In the genomic region with DNA sequence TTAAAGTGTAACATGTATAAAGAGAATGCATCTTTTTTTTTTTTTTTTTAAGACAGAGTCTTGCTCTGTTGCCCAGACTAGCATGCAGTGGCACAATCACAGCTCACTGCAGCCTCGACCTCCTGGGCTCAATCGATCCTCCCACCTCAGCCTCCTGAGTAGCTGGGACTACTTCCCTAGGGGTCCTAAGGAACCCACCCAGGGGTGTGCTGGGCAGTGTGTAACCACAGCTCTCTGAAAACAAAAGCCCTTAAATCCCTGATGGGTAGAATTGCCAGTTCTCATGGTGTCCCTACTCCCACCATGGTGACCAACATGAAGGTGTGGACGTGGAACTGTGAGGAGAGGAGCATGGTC, we compare ENCODE assay signal across 8 cellular contexts.
DNase-seq lines count a peak whose midpoint lies in the region; ATAC-seq lines count a peak whose summit lies in the region.

No MANE protein-coding gene starts in this region.

- DNase-seq in T-cell = no peak
- DNase-seq in sciatic nerve (ENCODE audit: low spot score) = peak; percentile 19
- DNase-seq in GOT3 (lab: John Stamatoyannopoulos, UW) = no peak
- DNase-seq in EL = no peak
- DNase-seq in naive thymus-derived CD8-positive, alpha-beta T cell = no peak
- DNase-seq in SW 1271 (lab: John Stamatoyannopoulos, UW) = no peak

- no peaks in the 10 kb centered on the region for H3K36me3 Mint-ChIP-seq in T-cell
- no peaks in the 10 kb centered on the region for H3K36me3 Mint-ChIP-seq in naive thymus-derived CD8-positive, alpha-beta T cell

- ATAC-seq in GM18907 (IDR thresholded peaks at IDR 0.05; ENCODE audit: unreplicated experiment) (peak; percentile 20), HG02678 (IDR thresholded peaks at IDR 0.05; ENCODE audit: unreplicated experiment) (peak; percentile 18), T-cell (replicated peaks in 1 of 4) (no peak), sciatic nerve (no peak)
- no peak for ATAC-seq in naive thymus-derived CD8-positive, alpha-beta T cell

- peaks cover 32 to 56% (median 41%) of the 10 kb centered on the region in 3 donors for H3K4me1 Mint-ChIP-seq in T-cell
- peaks cover 12 to 65% (median 51%) of the 10 kb centered on the region in 4 donors for H3K4me1 Mint-ChIP-seq in naive thymus-derived CD8-positive, alpha-beta T cell

- CTCF ChIA-PET in T-cell (lab: Charles Lee) = no interaction called here

- no peaks in the 10 kb centered on the region for H3K9me3 Mint-ChIP-seq in T-cell
- H3K9me3 Mint-ChIP-seq in naive thymus-derived CD8-positive, alpha-beta T cell = no peaks in the 10 kb centered on the region

- POLR2A ChIA-PET in T-cell (lab: Charles Lee) = interaction anchor here in 1 of 2 donors (0.6 to 0.8 kb wide), 3 partner anchors 26 to 130 kb away, joined by 3 to 7 read pairs (median 3); no protein-coding TSS in a partner anchor
- POLR2A ChIA-PET in naive thymus-derived CD8-positive, alpha-beta T cell (lab: Charles Lee) = interaction anchor here (0.7 kb wide), 1 partner anchor 141 kb away, joined by 3 read pairs; no protein-coding TSS in a partner anchor

- H3K27me3 Mint-ChIP-seq in T-cell = no peaks in the 10 kb centered on the region
- no peaks in the 10 kb centered on the region for H3K27me3 Mint-ChIP-seq in naive thymus-derived CD8-positive, alpha-beta T cell

- intact Hi-C loops in sciatic nerve (cut with DNase I) = loop anchor here (10.0 kb wide), 1 partner anchor 110 kb away; a partner anchor contains a TSS

- peak overlapping the region; percentile 56 to 63 for H3K27ac Mint-ChIP-seq in T-cell
- H3K27ac Mint-ChIP-seq in naive thymus-derived CD8-positive, alpha-beta T cell = peak overlapping the region in 3 of 10 donors; percentile 30 to 75 (median 69)

- H3K4me3 Mint-ChIP-seq in T-cell = peak overlapping the region in 1 of 3 donors; percentile 52
- peak overlapping the region in 4 of 10 donors; percentile 48 to 58 (median 50) for H3K4me3 Mint-ChIP-seq in naive thymus-derived CD8-positive, alpha-beta T cell

Comparison
In these comparisons a context has a peak if more than half of its experiments do, and no peak if none do; other contexts are left out.
1. ATAC-seq: peak in GM18907 (single experiment) and HG02678 (single experiment); none in T-cell (0 of 4), sciatic nerve (single experiment) and naive thymus-derived CD8-positive, alpha-beta T cell (0 of 2).